ENCODE assay signal across 22 cellular contexts in genomic region chr14:88493392-88494185, GRCh38.
DNase-seq lines count a peak whose midpoint lies in the region; ATAC-seq and TF ChIP-seq lines count a peak whose summit lies in the region.
"Had no signal": no experiment of that assay in that cellular context is flagged by ENCODE, and none has a peak within 500 bp of the region (broad histone marks: within the 10 kb centered on the region; RNA-seq: fewer than 3 reads in every experiment).

No MANE protein-coding gene starts in this region.

- H3K4me1 ChIP-seq in heart left ventricle = peaks cover 0 to 19% (median 8%) of the 10 kb centered on the region in 12 donors
- H3K4me1 ChIP-seq in hepatocyte (ENCODE audit: insufficient read depth) = peaks cover 7% of the 10 kb centered on the region
- H3K4me1 ChIP-seq in upper lobe of right lung = no peaks in the 10 kb centered on the region
- H3K4me1 ChIP-seq in BE2C = no peaks in the 10 kb centered on the region
- H3K4me1 ChIP-seq: BLaER1, SJCRH30 had no signal

- H3K4me3 ChIP-seq in heart left ventricle (no peak overlapping the region), hepatocyte (no peak overlapping the region), upper lobe of right lung (no peak overlapping the region), BE2C (ENCODE audit: low read depth, low read length) (no peak overlapping the region)
- H3K4me3 ChIP-seq: BLaER1, GM12878, SJCRH30 had no signal

- H3K79me2 ChIP-seq in hepatocyte = no peaks in the 10 kb centered on the region

- H3K27ac Mint-ChIP-seq in brain = peak overlapping the region in 3 of 5 experiments; percentile 10 to 88 (median 15)
- no peak overlapping the region for H3K27ac Mint-ChIP-seq in activated T-cell treated with anti-CD3 and anti-CD28 coated beads, Interleukin-2, amount 50 U/mL, for 72 hours
- H3K27ac Mint-ChIP-seq: CD4-positive, alpha-beta memory T cell had no signal

- H3K9me3 ChIP-seq in heart left ventricle (no peaks in the 10 kb centered on the region), hepatocyte (ENCODE audit: low read depth) (no peaks in the 10 kb centered on the region), upper lobe of right lung (no peaks in the 10 kb centered on the region), BE2C (no peaks in the 10 kb centered on the region)
- H3K9me3 ChIP-seq: BLaER1, SJCRH30 had no signal

- H3K27me3 ChIP-seq in heart left ventricle = no peaks in the 10 kb centered on the region
- H3K27me3 ChIP-seq in hepatocyte = no peaks in the 10 kb centered on the region
- no peaks in the 10 kb centered on the region for H3K27me3 ChIP-seq in upper lobe of right lung
- no peaks in the 10 kb centered on the region for H3K27me3 ChIP-seq in BE2C
- H3K27me3 ChIP-seq: BLaER1, SJCRH30 had no signal

- H3K9me3 Mint-ChIP-seq in brain = no peaks in the 10 kb centered on the region
- H3K9me3 Mint-ChIP-seq in activated T-cell treated with anti-CD3 and anti-CD28 coated beads, Interleukin-2, amount 50 U/mL, for 72 hours = no peaks in the 10 kb centered on the region
- H3K9me3 Mint-ChIP-seq: CD4-positive, alpha-beta memory T cell had no signal

- no peak for TF ChIP-seq POLR2A in heart left ventricle (IDR thresholded peaks at IDR 0.05)

- H3K27me3 Mint-ChIP-seq in brain = peaks cover 4% of the 10 kb centered on the region
- H3K27me3 Mint-ChIP-seq in activated T-cell treated with anti-CD3 and anti-CD28 coated beads, Interleukin-2, amount 50 U/mL, for 72 hours (ENCODE audit: low read depth) = peaks cover 18% of the 10 kb centered on the region

- WGBS in heart left ventricle, 4 donors = 34 to 56% (median 49%) methylated on average over 6 of the region's 6 CpGs
- WGBS in hepatocyte (ENCODE audit: low lambda C conversion rate, missing lambda C conversion rate) = 63% methylated on average over 6 of the region's 6 CpGs

- no peaks in the 10 kb centered on the region for H4K20me1 ChIP-seq in hepatocyte (ENCODE audit: insufficient read depth, poor library complexity, severe bottlenecking)
- H4K20me1 ChIP-seq: BLaER1 had no signal

- no peak overlapping the region for H2AFZ ChIP-seq in hepatocyte

- H3K4me3 Mint-ChIP-seq in brain = no peak overlapping the region
- H3K4me3 Mint-ChIP-seq in activated T-cell treated with anti-CD3 and anti-CD28 coated beads, Interleukin-2, amount 50 U/mL, for 72 hours = no peak overlapping the region

- TF ChIP-seq CTCF in brain (conservative IDR thresholded peaks at IDR 0.05) = no peak
- TF ChIP-seq CTCF in heart left ventricle (IDR thresholded peaks at IDR 0.05) = no peak
- TF ChIP-seq CTCF in hepatocyte (IDR thresholded peaks at IDR 0.05; ENCODE audit: poor library complexity) = no peak
- no peak for TF ChIP-seq CTCF in upper lobe of right lung (IDR thresholded peaks at IDR 0.05)
- TF ChIP-seq CTCF in GM13977 (IDR thresholded peaks at IDR 0.05; ENCODE audit: extremely low read depth, insufficient read depth, missing control alignments) = no peak
- no peak for TF ChIP-seq CTCF in BE2C (IDR thresholded peaks at IDR 0.05; ENCODE audit: low read depth, low read length)

- in situ Hi-C loops in GM13977 (cut with MboI; ENCODE audit: low pct_unique_long_range_greater_than_20kb, low sequenced_read_pairs, unreplicated experiment) = loop anchor here (25.0 kb wide), 1 partner anchor 394 kb away; no protein-coding TSS in a partner anchor

- H3K36me3 ChIP-seq in heart left ventricle = peaks cover 0 to 91% (median 37%) of the 10 kb centered on the region in 9 donors
- no peaks in the 10 kb centered on the region for H3K36me3 ChIP-seq in hepatocyte (replicated peaks; ENCODE audit: insufficient read depth, low read depth)
- peaks cover 40% of the 10 kb centered on the region for H3K36me3 ChIP-seq in upper lobe of right lung
- H3K36me3 ChIP-seq in BE2C = no peaks in the 10 kb centered on the region
- H3K36me3 ChIP-seq: BLaER1 had no signal

- peaks cover 4% of the 10 kb centered on the region for H3K4me1 Mint-ChIP-seq in brain
- H3K4me1 Mint-ChIP-seq in activated T-cell treated with anti-CD3 and anti-CD28 coated beads, Interleukin-2, amount 50 U/mL, for 72 hours (ENCODE audit: low read depth) = no peaks in the 10 kb centered on the region
- H3K4me1 Mint-ChIP-seq: CD4-positive, alpha-beta memory T cell had no signal

- intact Hi-C loops in heart left ventricle (cut with DNase I) (loop anchor here (2.0 to 5.0 kb wide), 7 partner anchors 57 to 69 kb away; partner anchors contain the start of genes ZC3H14 (in 6 of the 10) and PTPN21 (in 2 of the 10)), upper lobe of right lung (cut with DNase I) (loop anchor here (10.0 kb wide), 1 partner anchor 61 kb away; the partner anchor contains the start of gene PTPN21)

- H3K9me2 ChIP-seq in hepatocyte (replicated peaks; ENCODE audit: insufficient read depth) = no peaks in the 10 kb centered on the region

- H3K27ac ChIP-seq in heart left ventricle (peak overlapping the region in 10 of 12 donors; percentile 5 to 71 (median 52)), hepatocyte (peak overlapping the region; percentile 18), upper lobe of right lung (no peak overlapping the region)
- H3K27ac ChIP-seq: BLaER1, KMS-11, SJCRH30 had no signal

- no peak overlapping the region for H3K4me2 ChIP-seq in hepatocyte
- H3K4me2 ChIP-seq: BLaER1, KMS-11 had no signal

- H3K36me3 Mint-ChIP-seq in brain = peaks cover 35% of the 10 kb centered on the region
- no peaks in the 10 kb centered on the region for H3K36me3 Mint-ChIP-seq in activated T-cell treated with anti-CD3 and anti-CD28 coated beads, Interleukin-2, amount 50 U/mL, for 72 hours (ENCODE audit: insufficient read depth in 2 of 2)
- H3K36me3 Mint-ChIP-seq: CD4-positive, alpha-beta memory T cell had no signal

- ATAC-seq in heart left ventricle (peak; percentile 68 to 94 (median 84)), upper lobe of right lung (peak; percentile 68)
- no peak for ATAC-seq in activated T-cell treated with anti-CD3 and anti-CD28 coated beads, Interleukin-2, amount 50 U/mL, for 72 hours (replicated peaks in 1 of 2)
- ATAC-seq: GM12878, HCT116, Panc1 had no signal

- peak in 3 of 5 donors; percentile 31 to 78 (median 73) for DNase-seq in heart left ventricle
- no peak for DNase-seq in hepatocyte (ENCODE audit: low spot score)
- no peak for DNase-seq in upper lobe of right lung
- DNase-seq in GM13977 (ENCODE audit: low spot score) = no peak
- no peak for DNase-seq in activated T-cell treated with anti-CD3 and anti-CD28 coated beads, Interleukin-2, amount 50 U/mL, for 72 hours
- no peak for DNase-seq in BE2C
- DNase-seq: CD4-positive, alpha-beta memory T cell; DND-41; GOT3; IMR-90; NCI-H1105 treated with DMSO at 0.1 percent for 48 hours; NCI-H2029 treated with DMSO at 0.1 percent for 48 hours; NCI-H345; NCI-H524; NCI-H774; SJCRH30 had no signal

Comparison
In these comparisons a context has a peak if more than half of its experiments do, and no peak if none do; other contexts are left out.
1. ATAC-seq: peak in heart left ventricle (4 of 4) and upper lobe of right lung (single experiment); none in activated T-cell treated with anti-CD3 and anti-CD28 coated beads, Interleukin-2, amount 50 U/mL, for 72 hours (0 of 2).
2. DNase-seq: peak in heart left ventricle (3 of 5); none in hepatocyte (single experiment), upper lobe of right lung (single experiment), GM13977 (single experiment), activated T-cell treated with anti-CD3 and anti-CD28 coated beads, Interleukin-2, amount 50 U/mL, for 72 hours (0 of 2) and BE2C (single experiment).